Comparison of ENCODE assay signal across 35 cellular contexts in genomic region chr1:171702598-171702997, GRCh38. TPM values are rescaled to one million over a fixed set of nuclear protein-coding genes. Genes with fewer than 3 reads are reported as not detected.
"Had no signal": no experiment of that assay in that cellular context is flagged by ENCODE, and none has a peak within 500 bp of the region (broad histone marks: within the 10 kb centered on the region; RNA-seq: fewer than 3 reads in every experiment).

No MANE protein-coding gene starts in this region.

- H3K9me3 ChIP-seq: adrenal gland, body of pancreas, breast epithelium had no signal

- H3K27me3 ChIP-seq: adrenal gland, body of pancreas, brain microvascular endothelial cell, breast epithelium had no signal

- H3K27ac Mint-ChIP-seq: activated CD4-positive, alpha-beta memory T cell treated with anti-CD3 and anti-CD28 coated beads, Interleukin-2, amount 10 ng/mL, durations not matched to agents 7 days and 5 days; activated CD4-positive, alpha-beta T cell treated with anti-CD3 and anti-CD28 coated beads for 36 hours; activated CD4-positive, alpha-beta T cell treated with anti-CD3 and anti-CD28 coated beads, Interleukin-2, amount 10 ng/mL, durations not matched to agents 7 days and 5 days; activated CD8-positive, alpha-beta memory T cell treated with anti-CD3 and anti-CD28 coated beads, Interleukin-2, amount 10 ng/mL, durations not matched to agents 7 days and 5 days; activated CD8-positive, alpha-beta T cell treated with anti-CD3 and anti-CD28 coated beads, Interleukin-2, amount 10 ng/mL, durations not matched to agents 7 days and 5 days; activated naive CD4-positive, alpha-beta T cell treated with anti-CD3 and anti-CD28 coated beads, Interleukin-2, amount 10 ng/mL, durations not matched to agents 7 days and 5 days; activated naive CD4-positive, alpha-beta T cell treated with anti-CD3 and anti-CD28 coated beads, Interleukin-2, amount 50 U/mL, for 24 hours; activated naive CD8-positive, alpha-beta T cell treated with anti-CD3 and anti-CD28 coated beads for 36 hours; activated T-cell treated with anti-CD3 and anti-CD28 coated beads, Interleukin-2, amount 50 U/mL, for 24 hours; activated T-helper 2 cell treated with anti-CD3 and anti-CD28 coated beads, Interferon-gamma antibody, Interleukin-2, Interleukin-4, amounts not matched to agents 10 μg/mL and 5 μg/mL and 100 μg/mL, durations not matched to agents 14 hours and 24 hours and 36 hours; T-helper 1 cell treated with Interleukin-12 subunit alpha and Interleukin-12 subunit beta and Interleukin-4 antibody, amounts not matched to agents 30 μg/mL and 1 μg/mL, for 36 hours; T-helper 2 cell treated with Interferon-gamma antibody and Interleukin-4, amounts not matched to agents 5 μg/mL and 100 μg/mL, for 36 hours; WTC11 had no signal

- DNase-seq: activated CD4-positive, alpha-beta memory T cell treated with anti-CD3 and anti-CD28 coated beads, Interleukin-2, amount 10 ng/mL, durations not matched to agents 7 days and 5 days; activated CD4-positive, alpha-beta T cell treated with anti-CD3 and anti-CD28 coated beads for 1 hour; activated CD4-positive, alpha-beta T cell treated with anti-CD3 and anti-CD28 coated beads for 36 hours; activated CD4-positive, alpha-beta T cell treated with anti-CD3 and anti-CD28 coated beads for 48 hours; activated CD4-positive, alpha-beta T cell treated with anti-CD3 and anti-CD28 coated beads, Interleukin-2, amount 10 ng/mL, durations not matched to agents 7 days and 5 days; activated CD4-positive, alpha-beta T cell treated with anti-CD3 and anti-CD28 coated beads, Interleukin-2, amount 50 U/mL, for 48 hours; activated CD4-positive, CD25-positive, alpha-beta regulatory T cell; activated CD8-positive, alpha-beta memory T cell treated with anti-CD3 and anti-CD28 coated beads for 24 hours; activated CD8-positive, alpha-beta memory T cell treated with anti-CD3 and anti-CD28 coated beads, Interleukin-2, amount 10 ng/mL, durations not matched to agents 7 days and 5 days; activated CD8-positive, alpha-beta memory T cell treated with anti-CD3 and anti-CD28 coated beads, Interleukin-2, amount 50 U/mL, for 48 hours; activated CD8-positive, alpha-beta T cell treated with anti-CD3 and anti-CD28 coated beads, Interleukin-2, amount 10 ng/mL, durations not matched to agents 7 days and 5 days; activated effector memory CD4-positive, alpha-beta T cell treated with Interleukin-2 at 50 U/mL for 16 hours; activated gamma-delta T cell; activated naive CD4-positive, alpha-beta T cell treated with anti-CD3 and anti-CD28 coated beads, Interleukin-2, amount 10 ng/mL, durations not matched to agents 7 days and 5 days; activated naive CD4-positive, alpha-beta T cell treated with Interleukin-2 at 50 U/mL for 16 hours; activated naive CD8-positive, alpha-beta T cell treated with anti-CD3 and anti-CD28 coated beads for 36 hours; activated T-cell treated with anti-CD3 and anti-CD28 coated beads, Interleukin-2, amount 50 U/mL, for 24 hours; activated T-cell treated with anti-CD3 and anti-CD28 coated beads, Interleukin-2, amount 50 U/mL, for 48 hours; adrenal gland; amniotic stem cell; aorta; body of pancreas; brain microvascular endothelial cell; central memory CD4-positive, alpha-beta T cell; T-helper 2 cell; T-helper 9 cell; WERI-Rb-1 had no signal

- H3K36me3 ChIP-seq: breast epithelium, WERI-Rb-1 had no signal

- H3K36me3 Mint-ChIP-seq: WTC11 had no signal

- H3K27me3 Mint-ChIP-seq: activated CD4-positive, alpha-beta memory T cell treated with anti-CD3 and anti-CD28 coated beads, Interleukin-2, amount 10 ng/mL, durations not matched to agents 7 days and 5 days; activated CD4-positive, alpha-beta T cell treated with anti-CD3 and anti-CD28 coated beads for 36 hours; activated CD4-positive, alpha-beta T cell treated with anti-CD3 and anti-CD28 coated beads, Interleukin-2, amount 10 ng/mL, durations not matched to agents 7 days and 5 days; activated CD8-positive, alpha-beta memory T cell treated with anti-CD3 and anti-CD28 coated beads, Interleukin-2, amount 10 ng/mL, durations not matched to agents 7 days and 5 days; activated naive CD4-positive, alpha-beta T cell treated with anti-CD3 and anti-CD28 coated beads, Interleukin-2, amount 10 ng/mL, durations not matched to agents 7 days and 5 days; activated naive CD4-positive, alpha-beta T cell treated with anti-CD3 and anti-CD28 coated beads, Interleukin-2, amount 50 U/mL, for 24 hours; activated naive CD8-positive, alpha-beta T cell treated with anti-CD3 and anti-CD28 coated beads for 36 hours; activated T-cell treated with anti-CD3 and anti-CD28 coated beads, Interleukin-2, amount 50 U/mL, for 24 hours had no signal

- H3K27ac ChIP-seq: adrenal gland, body of pancreas, brain microvascular endothelial cell, breast epithelium, WERI-Rb-1 had no signal

- H3K4me3 Mint-ChIP-seq: activated CD4-positive, alpha-beta memory T cell treated with anti-CD3 and anti-CD28 coated beads, Interleukin-2, amount 10 ng/mL, durations not matched to agents 7 days and 5 days; activated CD4-positive, alpha-beta T cell treated with anti-CD3 and anti-CD28 coated beads for 36 hours; activated CD4-positive, alpha-beta T cell treated with anti-CD3 and anti-CD28 coated beads, Interleukin-2, amount 10 ng/mL, durations not matched to agents 7 days and 5 days; activated CD8-positive, alpha-beta memory T cell treated with anti-CD3 and anti-CD28 coated beads, Interleukin-2, amount 10 ng/mL, durations not matched to agents 7 days and 5 days; activated CD8-positive, alpha-beta T cell treated with anti-CD3 and anti-CD28 coated beads, Interleukin-2, amount 10 ng/mL, durations not matched to agents 7 days and 5 days; activated naive CD4-positive, alpha-beta T cell treated with anti-CD3 and anti-CD28 coated beads, Interleukin-2, amount 10 ng/mL, durations not matched to agents 7 days and 5 days; activated naive CD4-positive, alpha-beta T cell treated with anti-CD3 and anti-CD28 coated beads, Interleukin-2, amount 50 U/mL, for 24 hours; activated naive CD8-positive, alpha-beta T cell treated with anti-CD3 and anti-CD28 coated beads for 36 hours; activated T-cell treated with anti-CD3 and anti-CD28 coated beads, Interleukin-2, amount 50 U/mL, for 24 hours; T-helper 1 cell treated with Interleukin-12 subunit alpha and Interleukin-12 subunit beta and Interleukin-4 antibody, amounts not matched to agents 30 μg/mL and 1 μg/mL, for 36 hours; T-helper 2 cell treated with Interferon-gamma antibody and Interleukin-4, amounts not matched to agents 5 μg/mL and 100 μg/mL, for 36 hours; WTC11 had no signal

- H3K9me3 Mint-ChIP-seq: activated CD4-positive, alpha-beta memory T cell treated with anti-CD3 and anti-CD28 coated beads, Interleukin-2, amount 10 ng/mL, durations not matched to agents 7 days and 5 days; activated CD4-positive, alpha-beta T cell treated with anti-CD3 and anti-CD28 coated beads, Interleukin-2, amount 10 ng/mL, durations not matched to agents 7 days and 5 days; activated naive CD4-positive, alpha-beta T cell treated with anti-CD3 and anti-CD28 coated beads, Interleukin-2, amount 10 ng/mL, durations not matched to agents 7 days and 5 days; activated naive CD4-positive, alpha-beta T cell treated with anti-CD3 and anti-CD28 coated beads, Interleukin-2, amount 50 U/mL, for 24 hours; activated naive CD8-positive, alpha-beta T cell treated with anti-CD3 and anti-CD28 coated beads for 36 hours; activated T-cell treated with anti-CD3 and anti-CD28 coated beads, Interleukin-2, amount 50 U/mL, for 24 hours; activated T-helper 2 cell treated with anti-CD3 and anti-CD28 coated beads, Interferon-gamma antibody, Interleukin-2, Interleukin-4, amounts not matched to agents 10 μg/mL and 5 μg/mL and 100 μg/mL, durations not matched to agents 14 hours and 24 hours and 36 hours; T-helper 1 cell treated with Interleukin-12 subunit alpha and Interleukin-12 subunit beta and Interleukin-4 antibody, amounts not matched to agents 30 μg/mL and 1 μg/mL, for 36 hours; T-helper 2 cell treated with Interferon-gamma antibody and Interleukin-4, amounts not matched to agents 5 μg/mL and 100 μg/mL, for 36 hours had no signal

- ATAC-seq: activated CD4-positive, alpha-beta T cell treated with anti-CD3 and anti-CD28 coated beads for 36 hours; activated CD4-positive, CD25-positive, alpha-beta regulatory T cell treated with anti-CD3 and anti-CD28 coated beads, Interleukin-2, amount 50 U/mL, for 24 hours; activated CD8-positive, alpha-beta memory T cell treated with anti-CD3 and anti-CD28 coated beads, Interleukin-2, amount 10 ng/mL, durations not matched to agents 7 days and 5 days; activated CD8-positive, alpha-beta T cell treated with anti-CD3 and anti-CD28 coated beads, Interleukin-2, amount 10 ng/mL, durations not matched to agents 7 days and 5 days; body of pancreas; WTC11 had no signal

- H3K4me3 ChIP-seq: adrenal gland, body of pancreas, breast epithelium had no signal

- H3K4me1 Mint-ChIP-seq: activated CD4-positive, alpha-beta memory T cell treated with anti-CD3 and anti-CD28 coated beads, Interleukin-2, amount 10 ng/mL, durations not matched to agents 7 days and 5 days; activated CD4-positive, alpha-beta T cell treated with anti-CD3 and anti-CD28 coated beads for 36 hours; activated CD4-positive, alpha-beta T cell treated with anti-CD3 and anti-CD28 coated beads, Interleukin-2, amount 10 ng/mL, durations not matched to agents 7 days and 5 days; activated CD8-positive, alpha-beta memory T cell treated with anti-CD3 and anti-CD28 coated beads, Interleukin-2, amount 10 ng/mL, durations not matched to agents 7 days and 5 days; activated naive CD4-positive, alpha-beta T cell treated with anti-CD3 and anti-CD28 coated beads, Interleukin-2, amount 10 ng/mL, durations not matched to agents 7 days and 5 days; activated naive CD4-positive, alpha-beta T cell treated with anti-CD3 and anti-CD28 coated beads, Interleukin-2, amount 50 U/mL, for 24 hours; activated naive CD8-positive, alpha-beta T cell treated with anti-CD3 and anti-CD28 coated beads for 36 hours had no signal

- H3K4me1 ChIP-seq: body of pancreas, breast epithelium had no signal

RNA-seq across cellular contexts. Expression of gene MYOC, which starts 50.1 kb away (rescaled TPM):
- total RNA-seq: activated CD4-positive, alpha-beta memory T cell treated with anti-CD3 and anti-CD28 coated beads, Interleukin-2, amount 10 ng/mL, durations not matched to agents 7 days and 5 days; activated CD4-positive, alpha-beta T cell treated with anti-CD3 and anti-CD28 coated beads for 36 hours; activated CD4-positive, alpha-beta T cell treated with anti-CD3 and anti-CD28 coated beads, Interleukin-2, amount 10 ng/mL, durations not matched to agents 7 days and 5 days; activated CD8-positive, alpha-beta memory T cell treated with anti-CD3 and anti-CD28 coated beads, Interleukin-2, amount 10 ng/mL, durations not matched to agents 7 days and 5 days; activated CD8-positive, alpha-beta T cell treated with anti-CD3 and anti-CD28 coated beads, Interleukin-2, amount 10 ng/mL, durations not matched to agents 7 days and 5 days; activated naive CD8-positive, alpha-beta T cell treated with anti-CD3 and anti-CD28 coated beads for 36 hours; activated T-helper 2 cell treated with anti-CD3 and anti-CD28 coated beads, Interferon-gamma antibody, Interleukin-2, Interleukin-4, amounts not matched to agents 10 μg/mL and 5 μg/mL and 100 μg/mL, durations not matched to agents 14 hours and 24 hours and 36 hours; astrocyte; WTC11 had no signal
